8 cellular contexts compared by ENCODE assay signal in the genomic region with DNA sequence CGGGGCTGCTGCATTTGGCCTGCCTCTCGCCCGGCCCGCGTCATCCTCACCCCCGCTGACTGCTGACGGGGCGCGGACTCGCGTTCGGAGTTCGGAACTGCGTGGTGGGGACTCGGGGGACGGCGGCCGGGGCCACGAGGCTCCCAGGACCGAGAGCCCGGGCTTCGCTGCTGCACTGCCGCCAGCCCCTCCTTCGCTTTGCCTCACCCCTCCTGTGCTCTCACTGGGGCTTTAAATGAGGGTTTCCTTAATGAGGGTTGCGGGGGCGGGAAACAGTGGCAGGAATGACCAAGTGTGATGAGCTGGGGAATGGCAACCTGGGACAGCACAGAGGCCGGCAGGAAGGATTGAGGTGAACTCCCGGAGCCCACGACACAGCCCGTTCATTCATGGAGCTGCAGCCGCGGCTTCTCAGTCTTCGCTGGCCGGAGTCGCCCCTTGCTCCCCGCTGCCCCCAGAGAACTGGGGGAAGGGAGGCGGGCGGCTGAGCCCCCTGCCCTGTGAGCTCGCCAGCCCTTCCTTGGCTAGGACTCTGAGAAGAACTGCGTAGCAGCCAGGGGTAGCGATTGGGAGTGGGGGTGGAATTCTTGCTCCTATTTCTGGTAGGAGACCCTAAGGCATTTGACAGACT. TPM values are rescaled to one million over a fixed set of nuclear protein-coding genes. Genes with fewer than 3 reads are reported as not detected.
A peak's percentile ranks its signal among the peaks of the same experiment; 100 is the strongest.
DNase-seq lines count a peak whose midpoint lies in the region; ATAC-seq and TF ChIP-seq lines count a peak whose summit lies in the region.

No MANE protein-coding gene starts in this region.

- ATAC-seq in activated CD4-positive, alpha-beta T cell treated with anti-CD3 and anti-CD28 coated beads for 36 hours, result no peak
- no peak for ATAC-seq in GM19328 (IDR thresholded peaks at IDR 0.05; ENCODE audit: unreplicated experiment)

- no peak for TF ChIP-seq CTCF in brain microvascular endothelial cell (IDR thresholded peaks at IDR 0.05; ENCODE audit: low read depth, low read length, missing control alignments)

- peak overlapping the region; percentile 45 for H3K4me3 ChIP-seq in brain microvascular endothelial cell (ENCODE audit: low read depth, low read length)

- H3K27me3 Mint-ChIP-seq in activated CD4-positive, alpha-beta T cell treated with anti-CD3 and anti-CD28 coated beads for 36 hours, result no peaks in the 10 kb centered on the region
- peaks cover 23% of the 10 kb centered on the region for H3K27me3 Mint-ChIP-seq in activated CD4-positive, alpha-beta T cell treated with anti-CD3 and anti-CD28 coated beads, Interleukin-2, amount 10 ng/mL, durations not matched to agents 7 days and 5 days

- in situ Hi-C loops in brain microvascular endothelial cell (cut with HindIII; ENCODE audit: low pct_ligation_motif_present, low sequenced_read_pairs), result no loop called here

- H3K36me3 ChIP-seq in brain microvascular endothelial cell (replicated peaks), result peaks cover 6% of the 10 kb centered on the region

- peaks cover 19% of the 10 kb centered on the region for H3K36me3 Mint-ChIP-seq in activated CD4-positive, alpha-beta T cell treated with anti-CD3 and anti-CD28 coated beads for 36 hours (ENCODE audit: low read depth)
- peaks cover 15% of the 10 kb centered on the region for H3K36me3 Mint-ChIP-seq in activated CD4-positive, alpha-beta T cell treated with anti-CD3 and anti-CD28 coated beads, Interleukin-2, amount 10 ng/mL, durations not matched to agents 7 days and 5 days (ENCODE audit: low read depth)

- CTCF ChIA-PET in activated CD4-positive, alpha-beta T cell treated with anti-CD3 and anti-CD28 coated beads for 36 hours (lab: Charles Lee), result interaction anchor here (0.6 to 1.0 kb wide), 2 partner anchors 324 to 690 kb away, joined by 3 read pairs; no protein-coding TSS in a partner anchor
- CTCF ChIA-PET in activated CD4-positive, alpha-beta T cell treated with anti-CD3 and anti-CD28 coated beads, Interleukin-2, amount 10 ng/mL, durations not matched to agents 7 days and 5 days (lab: Charles Lee), result no interaction called here

- peak overlapping the region; percentile 23 for H3K4me3 Mint-ChIP-seq in activated CD4-positive, alpha-beta T cell treated with anti-CD3 and anti-CD28 coated beads for 36 hours
- H3K4me3 Mint-ChIP-seq in activated CD4-positive, alpha-beta T cell treated with anti-CD3 and anti-CD28 coated beads, Interleukin-2, amount 10 ng/mL, durations not matched to agents 7 days and 5 days, result no peak overlapping the region

- H3K27me3 ChIP-seq in brain microvascular endothelial cell (replicated peaks), result no peaks in the 10 kb centered on the region
- H3K27me3 ChIP-seq in layer of hippocampus (ENCODE audit: control insufficient read depth, insufficient read depth, low read length), result no peaks in the 10 kb centered on the region

- H3K27ac ChIP-seq in brain microvascular endothelial cell (peak overlapping the region; percentile 25), layer of hippocampus (ENCODE audit: low read depth, low read length) (peak overlapping the region; percentile 52), temporal lobe (ENCODE audit: low read depth, low read length) (peak overlapping the region; percentile 27)

- H3K4me1 Mint-ChIP-seq in activated CD4-positive, alpha-beta T cell treated with anti-CD3 and anti-CD28 coated beads for 36 hours, result peaks cover 22% of the 10 kb centered on the region
- H3K4me1 Mint-ChIP-seq in activated CD4-positive, alpha-beta T cell treated with anti-CD3 and anti-CD28 coated beads, Interleukin-2, amount 10 ng/mL, durations not matched to agents 7 days and 5 days, result peaks cover 9% of the 10 kb centered on the region

- H3K9me3 Mint-ChIP-seq in activated CD4-positive, alpha-beta T cell treated with anti-CD3 and anti-CD28 coated beads for 36 hours (ENCODE audit: low read depth), result no peaks in the 10 kb centered on the region
- H3K9me3 Mint-ChIP-seq in activated CD4-positive, alpha-beta T cell treated with anti-CD3 and anti-CD28 coated beads, Interleukin-2, amount 10 ng/mL, durations not matched to agents 7 days and 5 days, result no peaks in the 10 kb centered on the region

- peak; percentile 45 for DNase-seq in activated CD4-positive, alpha-beta T cell treated with anti-CD3 and anti-CD28 coated beads for 36 hours
- DNase-seq in activated CD4-positive, alpha-beta T cell treated with anti-CD3 and anti-CD28 coated beads, Interleukin-2, amount 10 ng/mL, durations not matched to agents 7 days and 5 days, result no peak
- DNase-seq in brain microvascular endothelial cell, result no peak
- DNase-seq in NCI-H510A treated with DMSO at 0.1 percent for 48 hours (lab: John Stamatoyannopoulos, UW), result no peak
- DNase-seq in NCI-H2029 (lab: John Stamatoyannopoulos, UW), result no peak

- intact Hi-C loops in activated CD4-positive, alpha-beta T cell treated with anti-CD3 and anti-CD28 coated beads for 36 hours (cut with DNase I, micrococcal nuclease), result loop anchor here (2.0 to 5.0 kb wide), 6 partner anchors 70 to 445 kb away; partner anchors contain the start of genes ARF5 (in 1 of the 2), GCC1 (in 1 of the 2) and SND1 (in 1 of the 2)

- no peak overlapping the region for H3K27ac Mint-ChIP-seq in activated CD4-positive, alpha-beta T cell treated with anti-CD3 and anti-CD28 coated beads for 36 hours
- no peak overlapping the region for H3K27ac Mint-ChIP-seq in activated CD4-positive, alpha-beta T cell treated with anti-CD3 and anti-CD28 coated beads, Interleukin-2, amount 10 ng/mL, durations not matched to agents 7 days and 5 days

- POLR2A ChIA-PET in activated CD4-positive, alpha-beta T cell treated with anti-CD3 and anti-CD28 coated beads for 36 hours (lab: Charles Lee), result no interaction called here
- POLR2A ChIA-PET in activated CD4-positive, alpha-beta T cell treated with anti-CD3 and anti-CD28 coated beads, Interleukin-2, amount 10 ng/mL, durations not matched to agents 7 days and 5 days (lab: Charles Lee), result no interaction called here

RNA-seq across cellular contexts. Expression of gene LRRC4, which starts 1.5 kb away (rescaled TPM):
- total RNA-seq in activated CD4-positive, alpha-beta T cell treated with anti-CD3 and anti-CD28 coated beads for 36 hours, result under 1 TPM; 0.37 to 0.50 TPM
- not detected for total RNA-seq in activated CD4-positive, alpha-beta T cell treated with anti-CD3 and anti-CD28 coated beads, Interleukin-2, amount 10 ng/mL, durations not matched to agents 7 days and 5 days
- 13.5 TPM for total RNA-seq in temporal lobe
